Comparison of ENCODE assay signal across 1 cellular context in the genomic region with DNA sequence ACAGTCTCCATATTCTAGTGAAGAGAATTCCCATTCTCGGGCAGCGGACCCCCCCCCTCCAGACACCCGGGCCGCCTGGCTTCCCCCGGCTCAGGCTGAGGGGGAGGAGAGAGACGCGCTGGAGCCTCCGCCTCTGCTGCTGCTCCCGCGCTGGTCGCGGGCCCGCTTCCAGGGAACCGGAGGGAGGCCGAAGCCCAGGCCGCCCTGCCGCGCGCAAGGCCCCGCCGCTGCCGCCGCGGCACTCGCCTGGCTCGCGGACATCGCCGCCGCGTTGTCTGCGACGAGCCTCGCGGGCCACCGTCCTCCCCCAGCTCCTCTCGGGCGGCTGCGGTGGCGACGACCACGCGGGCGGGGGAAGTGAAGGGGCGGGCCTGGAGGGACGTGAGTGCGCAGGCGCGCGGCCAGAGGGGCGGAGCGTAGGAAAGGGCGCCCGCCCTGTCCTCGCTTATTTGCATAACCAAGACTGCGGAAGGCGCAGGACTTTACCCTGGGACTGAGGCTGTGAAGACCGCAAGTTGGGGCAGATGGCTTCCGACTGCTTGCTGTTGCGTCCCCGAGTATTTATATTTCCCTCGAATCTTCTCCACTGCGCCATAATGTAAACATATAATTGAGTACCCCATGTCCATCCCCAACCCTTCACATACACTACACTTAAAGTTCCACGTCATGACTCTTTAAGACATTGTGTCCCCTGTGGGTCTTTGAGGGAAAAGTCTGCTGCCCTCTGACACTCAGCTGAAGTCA.
A peak's percentile ranks its signal among the peaks of the same experiment; 100 is the strongest.
TF ChIP-seq lines count a peak whose summit lies in the region.

A gene with protein sequence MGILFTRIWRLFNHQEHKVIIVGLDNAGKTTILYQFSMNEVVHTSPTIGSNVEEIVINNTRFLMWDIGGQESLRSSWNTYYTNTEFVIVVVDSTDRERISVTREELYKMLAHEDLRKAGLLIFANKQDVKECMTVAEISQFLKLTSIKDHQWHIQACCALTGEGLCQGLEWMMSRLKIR (minus strand): TSS at position 279 of the 747 bp plus-strand sequence. CDS start 245 bp downstream, at position 34.

TF ChIP-seq in HepG2, 621 proteins besides CTCF, POLR2A, EP300 and RAD21 (continued from another document and continues in another):
- TF ChIP-seq, protein P1, sequence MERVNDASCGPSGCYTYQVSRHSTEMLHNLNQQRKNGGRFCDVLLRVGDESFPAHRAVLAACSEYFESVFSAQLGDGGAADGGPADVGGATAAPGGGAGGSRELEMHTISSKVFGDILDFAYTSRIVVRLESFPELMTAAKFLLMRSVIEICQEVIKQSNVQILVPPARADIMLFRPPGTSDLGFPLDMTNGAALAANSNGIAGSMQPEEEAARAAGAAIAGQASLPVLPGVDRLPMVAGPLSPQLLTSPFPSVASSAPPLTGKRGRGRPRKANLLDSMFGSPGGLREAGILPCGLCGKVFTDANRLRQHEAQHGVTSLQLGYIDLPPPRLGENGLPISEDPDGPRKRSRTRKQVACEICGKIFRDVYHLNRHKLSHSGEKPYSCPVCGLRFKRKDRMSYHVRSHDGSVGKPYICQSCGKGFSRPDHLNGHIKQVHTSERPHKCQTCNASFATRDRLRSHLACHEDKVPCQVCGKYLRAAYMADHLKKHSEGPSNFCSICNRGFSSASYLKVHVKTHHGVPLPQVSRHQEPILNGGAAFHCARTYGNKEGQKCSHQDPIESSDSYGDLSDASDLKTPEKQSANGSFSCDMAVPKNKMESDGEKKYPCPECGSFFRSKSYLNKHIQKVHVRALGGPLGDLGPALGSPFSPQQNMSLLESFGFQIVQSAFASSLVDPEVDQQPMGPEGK (CRISPR knock-in tag; IDR thresholded peaks at IDR 0.05) = peak; percentile 73
- no peak; the same call in none of the 2 replicates for TF ChIP-seq NCOA2 (CRISPR knock-in tag; IDR thresholded peaks at IDR 0.05)
- peak; percentile 8 for TF ChIP-seq ZNF883 (CRISPR knock-in tag; IDR thresholded peaks at IDR 0.05; ENCODE audit: not compliant biosample characterization)
- 0 out of 2 replicates have a peak, but pooled peaks have one; percentile 28 for TF ChIP-seq ZBTB49 (CRISPR knock-in tag; IDR thresholded peaks at IDR 0.05; ENCODE audit: borderline replicate concordance)
- TF ChIP-seq PPARG (CRISPR knock-in tag; conservative IDR thresholded peaks at IDR 0.05) = no peak
- TF ChIP-seq MAF1 (CRISPR knock-in tag; IDR thresholded peaks at IDR 0.05; ENCODE audit: borderline replicate concordance) = no peak; the same call in 1 of the 2 replicates
- TF ChIP-seq ZNF264 (CRISPR knock-in tag; IDR thresholded peaks at IDR 0.05) = peak; percentile 67
- no peak for TF ChIP-seq SRSF9 (IDR thresholded peaks at IDR 0.05; ENCODE audit: borderline replicate concordance, insufficient read depth, low read depth, low read length, poor library complexity, severe bottlenecking)
- no peak for TF ChIP-seq ATF5 (CRISPR knock-in tag; IDR thresholded peaks at IDR 0.05; ENCODE audit: low read depth)
- TF ChIP-seq FOXJ3 (CRISPR knock-in tag; IDR thresholded peaks at IDR 0.05; ENCODE audit: borderline replicate concordance) = 0 out of 2 replicates have a peak, but pooled peaks have one; percentile 33
- no peak for TF ChIP-seq PHB2 (IDR thresholded peaks at IDR 0.05; ENCODE audit: partially characterized antibody)
- TF ChIP-seq ZKSCAN1 (IDR thresholded peaks at IDR 0.05; ENCODE audit: low read length) = no peak
- TF ChIP-seq NRL (CRISPR knock-in tag; IDR thresholded peaks at IDR 0.05; ENCODE audit: borderline replicate concordance) = no peak; the same call in 1 of the 2 replicates
- TF ChIP-seq ZNF530 (CRISPR knock-in tag; IDR thresholded peaks at IDR 0.05; ENCODE audit: low read depth) = no peak
- no peak for TF ChIP-seq FOXP1 (IDR thresholded peaks at IDR 0.05)
- peak; percentile 20; the same call in 1 of the 2 replicates for TF ChIP-seq FOXP1 (CRISPR knock-in tag; IDR thresholded peaks at IDR 0.05)
- peak; percentile 67 for TF ChIP-seq HOMEZ (CRISPR knock-in tag; IDR thresholded peaks at IDR 0.05; ENCODE audit: low read depth)
- TF ChIP-seq, protein P2, sequence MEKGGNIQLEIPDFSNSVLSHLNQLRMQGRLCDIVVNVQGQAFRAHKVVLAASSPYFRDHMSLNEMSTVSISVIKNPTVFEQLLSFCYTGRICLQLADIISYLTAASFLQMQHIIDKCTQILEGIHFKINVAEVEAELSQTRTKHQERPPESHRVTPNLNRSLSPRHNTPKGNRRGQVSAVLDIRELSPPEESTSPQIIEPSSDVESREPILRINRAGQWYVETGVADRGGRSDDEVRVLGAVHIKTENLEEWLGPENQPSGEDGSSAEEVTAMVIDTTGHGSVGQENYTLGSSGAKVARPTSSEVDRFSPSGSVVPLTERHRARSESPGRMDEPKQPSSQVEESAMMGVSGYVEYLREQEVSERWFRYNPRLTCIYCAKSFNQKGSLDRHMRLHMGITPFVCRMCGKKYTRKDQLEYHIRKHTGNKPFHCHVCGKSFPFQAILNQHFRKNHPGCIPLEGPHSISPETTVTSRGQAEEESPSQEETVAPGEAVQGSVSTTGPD (CRISPR knock-in tag; IDR thresholded peaks at IDR 0.05) = no peak
- TF ChIP-seq ZNF567 (CRISPR knock-in tag; IDR thresholded peaks at IDR 0.05; ENCODE audit: borderline replicate concordance) = peak; percentile 95; the same call in 1 of the 2 replicates
- TF ChIP-seq RARA (CRISPR knock-in tag; IDR thresholded peaks at IDR 0.05) = peak; percentile 20; the same call in 1 of the 2 replicates
- peak; percentile 72; the same call in 1 of the 2 replicates for TF ChIP-seq MEIS2 (CRISPR knock-in tag; IDR thresholded peaks at IDR 0.05)
- peak; percentile 98 for TF ChIP-seq ZMYM4 (CRISPR knock-in tag; IDR thresholded peaks at IDR 0.05)
- TF ChIP-seq PHF5A (CRISPR knock-in tag; IDR thresholded peaks at IDR 0.05; ENCODE audit: low read depth, unreplicated experiment) = no peak
- peak; percentile 90; the same call in 1 of the 2 replicates for TF ChIP-seq SIN3A (IDR thresholded peaks at IDR 0.05; ENCODE audit: borderline replicate concordance, low read depth, low read length)
- TF ChIP-seq, protein P3, sequence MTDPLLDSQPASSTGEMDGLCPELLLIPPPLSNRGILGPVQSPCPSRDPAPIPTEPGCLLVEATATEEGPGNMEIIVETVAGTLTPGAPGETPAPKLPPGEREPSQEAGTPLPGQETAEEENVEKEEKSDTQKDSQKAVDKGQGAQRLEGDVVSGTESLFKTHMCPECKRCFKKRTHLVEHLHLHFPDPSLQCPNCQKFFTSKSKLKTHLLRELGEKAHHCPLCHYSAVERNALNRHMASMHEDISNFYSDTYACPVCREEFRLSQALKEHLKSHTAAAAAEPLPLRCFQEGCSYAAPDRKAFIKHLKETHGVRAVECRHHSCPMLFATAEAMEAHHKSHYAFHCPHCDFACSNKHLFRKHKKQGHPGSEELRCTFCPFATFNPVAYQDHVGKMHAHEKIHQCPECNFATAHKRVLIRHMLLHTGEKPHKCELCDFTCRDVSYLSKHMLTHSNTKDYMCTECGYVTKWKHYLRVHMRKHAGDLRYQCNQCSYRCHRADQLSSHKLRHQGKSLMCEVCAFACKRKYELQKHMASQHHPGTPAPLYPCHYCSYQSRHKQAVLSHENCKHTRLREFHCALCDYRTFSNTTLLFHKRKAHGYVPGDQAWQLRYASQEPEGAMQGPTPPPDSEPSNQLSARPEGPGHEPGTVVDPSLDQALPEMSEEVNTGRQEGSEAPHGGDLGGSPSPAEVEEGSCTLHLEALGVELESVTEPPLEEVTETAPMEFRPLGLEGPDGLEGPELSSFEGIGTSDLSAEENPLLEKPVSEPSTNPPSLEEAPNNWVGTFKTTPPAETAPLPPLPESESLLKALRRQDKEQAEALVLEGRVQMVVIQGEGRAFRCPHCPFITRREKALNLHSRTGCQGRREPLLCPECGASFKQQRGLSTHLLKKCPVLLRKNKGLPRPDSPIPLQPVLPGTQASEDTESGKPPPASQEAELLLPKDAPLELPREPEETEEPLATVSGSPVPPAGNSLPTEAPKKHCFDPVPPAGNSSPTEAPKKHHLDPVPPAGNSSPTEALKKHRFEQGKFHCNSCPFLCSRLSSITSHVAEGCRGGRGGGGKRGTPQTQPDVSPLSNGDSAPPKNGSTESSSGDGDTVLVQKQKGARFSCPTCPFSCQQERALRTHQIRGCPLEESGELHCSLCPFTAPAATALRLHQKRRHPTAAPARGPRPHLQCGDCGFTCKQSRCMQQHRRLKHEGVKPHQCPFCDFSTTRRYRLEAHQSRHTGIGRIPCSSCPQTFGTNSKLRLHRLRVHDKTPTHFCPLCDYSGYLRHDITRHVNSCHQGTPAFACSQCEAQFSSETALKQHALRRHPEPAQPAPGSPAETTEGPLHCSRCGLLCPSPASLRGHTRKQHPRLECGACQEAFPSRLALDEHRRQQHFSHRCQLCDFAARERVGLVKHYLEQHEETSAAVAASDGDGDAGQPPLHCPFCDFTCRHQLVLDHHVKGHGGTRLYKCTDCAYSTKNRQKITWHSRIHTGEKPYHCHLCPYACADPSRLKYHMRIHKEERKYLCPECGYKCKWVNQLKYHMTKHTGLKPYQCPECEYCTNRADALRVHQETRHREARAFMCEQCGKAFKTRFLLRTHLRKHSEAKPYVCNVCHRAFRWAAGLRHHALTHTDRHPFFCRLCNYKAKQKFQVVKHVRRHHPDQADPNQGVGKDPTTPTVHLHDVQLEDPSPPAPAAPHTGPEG (CRISPR knock-in tag; IDR thresholded peaks at IDR 0.05) = peak; percentile 96
- no peak for TF ChIP-seq GTF2F1 (IDR thresholded peaks at IDR 0.05; ENCODE audit: low read length)
- TF ChIP-seq, protein P4, sequence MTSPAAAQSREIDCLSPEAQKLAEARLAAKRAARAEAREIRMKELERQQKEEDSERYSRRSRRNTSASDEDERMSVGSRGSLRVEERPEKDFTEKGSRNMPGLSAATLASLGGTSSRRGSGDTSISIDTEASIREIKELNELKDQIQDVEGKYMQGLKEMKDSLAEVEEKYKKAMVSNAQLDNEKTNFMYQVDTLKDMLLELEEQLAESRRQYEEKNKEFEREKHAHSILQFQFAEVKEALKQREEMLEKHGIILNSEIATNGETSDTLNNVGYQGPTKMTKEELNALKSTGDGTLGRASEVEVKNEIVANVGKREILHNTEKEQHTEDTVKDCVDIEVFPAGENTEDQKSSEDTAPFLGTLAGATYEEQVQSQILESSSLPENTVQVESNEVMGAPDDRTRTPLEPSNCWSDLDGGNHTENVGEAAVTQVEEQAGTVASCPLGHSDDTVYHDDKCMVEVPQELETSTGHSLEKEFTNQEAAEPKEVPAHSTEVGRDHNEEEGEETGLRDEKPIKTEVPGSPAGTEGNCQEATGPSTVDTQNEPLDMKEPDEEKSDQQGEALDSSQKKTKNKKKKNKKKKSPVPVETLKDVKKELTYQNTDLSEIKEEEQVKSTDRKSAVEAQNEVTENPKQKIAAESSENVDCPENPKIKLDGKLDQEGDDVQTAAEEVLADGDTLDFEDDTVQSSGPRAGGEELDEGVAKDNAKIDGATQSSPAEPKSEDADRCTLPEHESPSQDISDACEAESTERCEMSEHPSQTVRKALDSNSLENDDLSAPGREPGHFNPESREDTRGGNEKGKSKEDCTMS (CRISPR knock-in tag; conservative IDR thresholded peaks at IDR 0.05) = no peak
- TF ChIP-seq U2AF2 (IDR thresholded peaks at IDR 0.05; ENCODE audit: low read depth, low read length) = no peak
- no peak for TF ChIP-seq CREM (IDR thresholded peaks at IDR 0.05)
- no peak for TF ChIP-seq CREM (CRISPR knock-in tag; IDR thresholded peaks at IDR 0.05)
- TF ChIP-seq ZNF660 (CRISPR knock-in tag; IDR thresholded peaks at IDR 0.05; ENCODE audit: borderline replicate concordance, low read depth) = no peak
- TF ChIP-seq ZNF558 (CRISPR knock-in tag; IDR thresholded peaks at IDR 0.05; ENCODE audit: borderline replicate concordance) = no peak; the same call in 1 of the 2 replicates
- TF ChIP-seq KLF13 (CRISPR knock-in tag; IDR thresholded peaks at IDR 0.05) = no peak
- TF ChIP-seq SALL1 (CRISPR knock-in tag; IDR thresholded peaks at IDR 0.05) = peak; percentile 95
- TF ChIP-seq ZNF207 (IDR thresholded peaks at IDR 0.05; ENCODE audit: borderline replicate concordance) = no peak
- no peak for TF ChIP-seq CHD2 (IDR thresholded peaks at IDR 0.05; ENCODE audit: low read depth, low read length)
- peak; percentile 60; the same call in 1 of the 2 replicates for TF ChIP-seq ZNF335 (CRISPR knock-in tag; IDR thresholded peaks at IDR 0.05)
- no peak; the same call in 1 of the 2 replicates for TF ChIP-seq NCOA1 (CRISPR knock-in tag; IDR thresholded peaks at IDR 0.05)
- TF ChIP-seq E2F2 (CRISPR knock-in tag; IDR thresholded peaks at IDR 0.05; ENCODE audit: borderline replicate concordance) = no peak
